Comparison of ENCODE assay signal across 8 cellular contexts in the genomic region with DNA sequence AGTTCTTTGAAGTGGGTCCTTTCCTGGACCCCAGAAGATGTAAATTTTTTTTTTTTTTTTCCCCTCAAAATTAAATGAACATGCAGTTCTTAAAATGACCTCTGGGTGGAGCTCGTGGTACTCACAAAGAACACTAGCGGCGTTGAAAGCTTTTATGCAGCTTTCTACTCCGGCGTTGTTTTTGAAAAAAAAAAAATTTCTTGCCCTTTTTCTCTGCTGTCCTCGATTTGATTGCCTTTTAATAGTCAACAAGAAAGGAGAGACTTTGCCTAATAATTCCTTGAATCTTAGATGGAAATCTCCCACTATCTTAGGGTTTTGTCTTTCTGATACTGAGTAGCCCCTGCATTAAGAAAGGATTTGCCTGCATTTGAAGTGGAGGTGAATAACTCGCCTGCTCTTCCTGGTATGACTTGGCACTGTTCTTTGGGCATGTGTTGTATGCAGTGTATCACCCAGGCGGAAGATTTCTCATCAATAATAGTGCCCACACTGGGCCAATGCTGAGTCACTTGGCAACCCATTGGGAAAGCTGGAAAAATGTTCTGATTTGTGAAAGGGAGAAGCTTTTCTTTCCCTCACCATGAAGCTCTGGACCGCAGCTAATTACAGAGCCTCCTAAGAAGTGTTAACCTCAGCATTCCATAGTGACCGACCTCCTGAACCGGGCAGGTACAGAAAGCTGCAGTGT.
DNase-seq lines count a peak whose midpoint lies in the region; ATAC-seq, FAIRE-seq and TF ChIP-seq lines count a peak whose summit lies in the region.

No MANE protein-coding gene starts in this region.

- H3K4me3 ChIP-seq in PC-3 (ENCODE audit: low read length): peak overlapping the region; percentile 50; the same call in 1 of the 2 replicates

- H3K4me2 ChIP-seq in PC-3 (ENCODE audit: low read length): peak overlapping the region; percentile 87

- no peaks in the 10 kb centered on the region for H3K79me2 ChIP-seq in PC-3 (ENCODE audit: low read length)

- CTCF ChIA-PET in PC-3 (lab: Charles Lee): interaction anchor here (0.6 to 1.4 kb wide), 7 partner anchors 8 to 843 kb away, joined by 3 to 10 read pairs (median 4); no protein-coding TSS in a partner anchor

- no peaks in the 10 kb centered on the region for H3K9me2 ChIP-seq in PC-3 (replicated peaks; ENCODE audit: low read length)

- ATAC-seq in PC-3: peak; percentile 70

- FAIRE-seq in urothelium cell line (lab: Jason Lieb, UNC): no peak

- peak; percentile 82 for TF ChIP-seq CTCF in PC-3 (conservative IDR thresholded peaks at IDR 0.05; ENCODE audit: low read depth, low read length)

- BruUV-seq in PC-3 (replicated peaks; lab: Mats Ljungman, UMichigan): no TSS peak

- intact Hi-C loops in PC-3 (cut with micrococcal nuclease): loop anchor here (1.0 to 10.0 kb wide), 7 partner anchors 57 to 1416 kb away; no protein-coding TSS in a partner anchor

- no peaks in the 10 kb centered on the region for H3K9me3 ChIP-seq in PC-3 (ENCODE audit: low read length)

- no peaks in the 10 kb centered on the region for H3K36me3 ChIP-seq in PC-3 (ENCODE audit: low read depth, low read length)

- H4K20me1 ChIP-seq in PC-3 (ENCODE audit: low read length): no peaks in the 10 kb centered on the region

- H3K4me1 ChIP-seq in PC-3 (ENCODE audit: insufficient read depth, low read length): peaks cover 29% of the 10 kb centered on the region

- DNase-seq in NCI-H1436 (lab: John Stamatoyannopoulos, UW) (peak; percentile 7), NCI-H1436 treated with DMSO at 0.1 percent for 48 hours (lab: John Stamatoyannopoulos, UW) (no peak), HK-2 (ENCODE audit: unreplicated experiment) (peak; percentile 56), PC-3 (peak; percentile 83), dermis blood vessel endothelial cell (peak; percentile 74), lung microvascular endothelial cell (ENCODE audit: low read depth in 2 of 2) (peak; percentile 71 to 79), urothelium cell line (ENCODE audit: low spot score) (peak; percentile 14), ureter (ENCODE audit: low spot score) (no peak)

- POLR2A ChIA-PET in PC-3 (lab: Charles Lee; ENCODE audit: unreplicated experiment): interaction anchor here (0.6 kb wide), 4 partner anchors 29 to 1417 kb away, joined by 4 to 24 read pairs (median 6); no protein-coding TSS in a partner anchor

- H3F3A ChIP-seq in PC-3 (ENCODE audit: low read length, unreplicated experiment): no peaks in the 10 kb centered on the region

- peak overlapping the region; percentile 78 for H2AFZ ChIP-seq in PC-3 (ENCODE audit: low read length)

- no peaks in the 10 kb centered on the region for H3K27me3 ChIP-seq in PC-3 (ENCODE audit: low read length)

- H3K9ac ChIP-seq in PC-3 (ENCODE audit: low read length): peak overlapping the region; percentile 73

- H3K27ac ChIP-seq in PC-3 (ENCODE audit: low read length): peak overlapping the region; percentile 97

Comparison
In these comparisons a context has a peak if more than half of its experiments do, and no peak if none do; other contexts are left out.
1. DNase-seq: peak in NCI-H1436 (single experiment), HK-2 (single experiment), PC-3 (single experiment), dermis blood vessel endothelial cell (single experiment), lung microvascular endothelial cell (2 of 2) and urothelium cell line (single experiment); none in NCI-H1436 treated with DMSO at 0.1 percent for 48 hours (single experiment) and ureter (single experiment).